13 cellular contexts compared by ENCODE assay signal in the genomic region with DNA sequence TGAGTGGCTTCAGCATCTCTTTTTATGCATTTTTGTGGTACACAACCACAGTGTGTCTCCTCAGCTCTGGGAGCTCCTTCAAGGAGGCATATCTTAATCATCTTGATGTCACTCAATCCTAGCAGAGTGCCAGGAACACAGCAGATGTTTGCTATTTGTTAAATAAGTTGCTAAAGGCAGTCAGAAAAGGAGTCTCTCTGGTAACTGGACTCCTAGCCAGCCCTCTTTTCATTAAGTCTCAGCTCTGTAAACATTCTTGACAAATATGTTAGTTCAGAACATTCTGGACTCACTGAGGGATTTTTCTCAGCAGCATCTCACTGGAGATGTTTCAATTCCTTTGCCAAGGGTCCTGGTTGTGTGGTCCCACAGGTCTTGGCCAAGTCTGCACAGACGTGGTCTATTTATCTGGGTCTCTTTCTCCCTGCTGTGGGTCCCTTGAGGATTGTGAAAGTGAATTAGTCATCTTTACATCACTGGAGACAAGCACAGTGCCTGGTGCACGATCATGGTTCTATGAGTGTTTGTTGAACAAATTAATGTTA. TPM values are rescaled to one million over a fixed set of nuclear protein-coding genes. Genes with fewer than 3 reads are reported as not detected.
DNase-seq lines count a peak whose midpoint lies in the region; ATAC-seq and TF ChIP-seq lines count a peak whose summit lies in the region.
"Had no signal": no experiment of that assay in that cellular context is flagged by ENCODE, and none has a peak within 500 bp of the region (broad histone marks: within the 10 kb centered on the region; RNA-seq: fewer than 3 reads in every experiment).

No MANE protein-coding gene starts in this region.

- peak overlapping the region; percentile 40; the same call in 1 of the 2 replicates for H3K4me3 ChIP-seq in ACC112 (ENCODE audit: low read depth, low read length)
- H3K4me3 ChIP-seq in GM23248: no peak overlapping the region
- no peak overlapping the region for H3K4me3 ChIP-seq in brain microvascular endothelial cell (ENCODE audit: low read depth, low read length)
- H3K4me3 ChIP-seq in coronary artery: no peak overlapping the region
- H3K4me3 ChIP-seq in CD8-positive, alpha-beta T cell (ENCODE audit: low read depth, low read length): no peak overlapping the region

- 0 to 6% methylated on average over 2 of the region's 2 CpGs for WGBS in GM23248 (ENCODE audit: low coverage in 1 of 2, low lambda C conversion rate in 2 of 2, missing lambda C conversion rate in 2 of 2), 2 experiments

- peaks cover 29% of the 10 kb centered on the region for H3K4me1 ChIP-seq in ACC112 (ENCODE audit: control insufficient read depth, insufficient read depth, low read length, unreplicated experiment)
- peaks cover 8% of the 10 kb centered on the region for H3K4me1 ChIP-seq in GM23248 (ENCODE audit: insufficient read depth)
- peaks cover 18% of the 10 kb centered on the region for H3K4me1 ChIP-seq in CD8-positive, alpha-beta T cell (ENCODE audit: insufficient read depth, low read length)

- POLR2A ChIA-PET in activated CD4-positive, alpha-beta memory T cell treated with anti-CD3 and anti-CD28 coated beads for 36 hours (lab: Charles Lee): interaction anchor here (0.8 kb wide), 1 partner anchor 13 kb away, joined by 3 read pairs; no protein-coding TSS in a partner anchor
- POLR2A ChIA-PET in CD8-positive, alpha-beta T cell (lab: Charles Lee): interaction anchor here (1.3 kb wide), 1 partner anchor 86 kb away, joined by 6 read pairs; no protein-coding TSS in a partner anchor

- TF ChIP-seq CTCF in brain microvascular endothelial cell (IDR thresholded peaks at IDR 0.05; ENCODE audit: low read depth, low read length, missing control alignments) (no peak), coronary artery (IDR thresholded peaks at IDR 0.05) (no peak)
- TF ChIP-seq CTCF in CD8-positive, alpha-beta T cell (IDR thresholded peaks at IDR 0.05): no peak

- no peak for ATAC-seq in CD8-positive, alpha-beta T cell

- no peak overlapping the region for H2AFZ ChIP-seq in ACC112 (ENCODE audit: low read length, unreplicated experiment)
- no peak overlapping the region for H2AFZ ChIP-seq in GM23248

- H3K9me3 Mint-ChIP-seq in activated CD4-positive, alpha-beta memory T cell treated with anti-CD3 and anti-CD28 coated beads for 36 hours: peaks cover 26% of the 10 kb centered on the region
- peaks cover 13% of the 10 kb centered on the region for H3K9me3 Mint-ChIP-seq in CD8-positive, alpha-beta T cell

- H3K79me2 ChIP-seq in ACC112 (ENCODE audit: control insufficient read depth, insufficient read depth, low read length, unreplicated experiment) (no peaks in the 10 kb centered on the region), GM23248 (ENCODE audit: insufficient read depth) (no peaks in the 10 kb centered on the region)

- no peak overlapping the region for H3K4me2 ChIP-seq in GM23248 (ENCODE audit: unreplicated experiment)

- H3F3A ChIP-seq in GM23248 (ENCODE audit: insufficient read depth): peaks cover 10% of the 10 kb centered on the region; the same call in 1 of the 2 replicates

- H3K9me3 ChIP-seq in GM23248 (ENCODE audit: low read depth): no peaks in the 10 kb centered on the region
- H3K9me3 ChIP-seq in CD8-positive, alpha-beta T cell (ENCODE audit: low read length): no peaks in the 10 kb centered on the region

- no peak overlapping the region for H3K27ac Mint-ChIP-seq in activated CD4-positive, alpha-beta memory T cell treated with anti-CD3 and anti-CD28 coated beads for 36 hours
- H3K27ac Mint-ChIP-seq in CD8-positive, alpha-beta T cell: no peak overlapping the region
- H3K27ac Mint-ChIP-seq: CD4-positive, CD25-positive, alpha-beta regulatory T cell; T-helper 1 cell treated with Interleukin-12 subunit alpha and Interleukin-12 subunit beta and Interleukin-4 antibody, amounts not matched to agents 30 μg/mL and 1 μg/mL, for 36 hours had no signal

- no peak overlapping the region for H3K4me3 Mint-ChIP-seq in activated CD4-positive, alpha-beta memory T cell treated with anti-CD3 and anti-CD28 coated beads for 36 hours
- no peak overlapping the region for H3K4me3 Mint-ChIP-seq in CD8-positive, alpha-beta T cell
- H3K4me3 Mint-ChIP-seq: CD4-positive, CD25-positive, alpha-beta regulatory T cell; T-helper 1 cell treated with Interleukin-12 subunit alpha and Interleukin-12 subunit beta and Interleukin-4 antibody, amounts not matched to agents 30 μg/mL and 1 μg/mL, for 36 hours had no signal

- no peaks in the 10 kb centered on the region for H4K20me1 ChIP-seq in GM23248 (ENCODE audit: insufficient read depth)

- no peak overlapping the region for H3K9ac ChIP-seq in GM23248

- peaks cover 37% of the 10 kb centered on the region for H3K4me1 Mint-ChIP-seq in activated CD4-positive, alpha-beta memory T cell treated with anti-CD3 and anti-CD28 coated beads for 36 hours (ENCODE audit: low read depth)
- peaks cover 46% of the 10 kb centered on the region for H3K4me1 Mint-ChIP-seq in CD8-positive, alpha-beta T cell (ENCODE audit: low read depth)

- no peaks in the 10 kb centered on the region for H3K9me2 ChIP-seq in GM23248 (ENCODE audit: insufficient read depth)

- H3K27me3 Mint-ChIP-seq in activated CD4-positive, alpha-beta memory T cell treated with anti-CD3 and anti-CD28 coated beads for 36 hours: no peaks in the 10 kb centered on the region
- H3K27me3 Mint-ChIP-seq in CD8-positive, alpha-beta T cell (ENCODE audit: low read depth): no peaks in the 10 kb centered on the region
- H3K27me3 Mint-ChIP-seq: CD4-positive, CD25-positive, alpha-beta regulatory T cell had no signal

- intact Hi-C loops in activated CD4-positive, alpha-beta memory T cell treated with anti-CD3 and anti-CD28 coated beads for 36 hours (cut with micrococcal nuclease): no loop called here
- intact Hi-C loops in CD8-positive, alpha-beta T cell (cut with DNase I, micrococcal nuclease): no loop called here

- peak; percentile 66 for DNase-seq in GM23248
- peak; percentile 59 for DNase-seq in brain microvascular endothelial cell
- peak; percentile 17 for DNase-seq in mucosa of gallbladder (ENCODE audit: low spot score)
- DNase-seq in coronary artery (ENCODE audit: low spot score): no peak
- DNase-seq in activated CD4-positive, alpha-beta memory T cell treated with anti-CD3 and anti-CD28 coated beads for 36 hours: no peak
- DNase-seq in stimulated activated CD4-positive, alpha-beta T cell treated with anti-CD3 and anti-CD28 coated beads, Interleukin-4, amount 100 ng/mL, for 1 hour: no peak
- DNase-seq in CD8-positive, alpha-beta T cell: no peak
- DNase-seq: CD4-positive, CD25-positive, alpha-beta regulatory T cell; central memory CD4-positive, alpha-beta T cell; NCI-H146; small intestine had no signal

- H3K36me3 ChIP-seq in ACC112 (ENCODE audit: insufficient read depth, low read length) (no peaks in the 10 kb centered on the region), GM23248 (ENCODE audit: low read depth) (no peaks in the 10 kb centered on the region), brain microvascular endothelial cell (replicated peaks) (no peaks in the 10 kb centered on the region)
- no peaks in the 10 kb centered on the region for H3K36me3 ChIP-seq in CD8-positive, alpha-beta T cell (ENCODE audit: insufficient read depth, low read length)

- in situ Hi-C loops in GM23248 (cut with MboI) (no loop called here), brain microvascular endothelial cell (cut with HindIII; ENCODE audit: low pct_ligation_motif_present, low sequenced_read_pairs) (no loop called here)

- peaks cover 23% of the 10 kb centered on the region for H3K36me3 Mint-ChIP-seq in activated CD4-positive, alpha-beta memory T cell treated with anti-CD3 and anti-CD28 coated beads for 36 hours
- H3K36me3 Mint-ChIP-seq in CD8-positive, alpha-beta T cell: peaks cover 17% of the 10 kb centered on the region

- H3K27me3 ChIP-seq in ACC112 (ENCODE audit: insufficient read depth, low read length): no peaks in the 10 kb centered on the region
- no peaks in the 10 kb centered on the region for H3K27me3 ChIP-seq in GM23248 (replicated peaks; ENCODE audit: insufficient read depth)
- H3K27me3 ChIP-seq in brain microvascular endothelial cell (replicated peaks): no peaks in the 10 kb centered on the region
- no peaks in the 10 kb centered on the region for H3K27me3 ChIP-seq in CD8-positive, alpha-beta T cell (ENCODE audit: insufficient read depth, low read length)

- CTCF ChIA-PET in activated CD4-positive, alpha-beta memory T cell treated with anti-CD3 and anti-CD28 coated beads for 36 hours (lab: Charles Lee): no interaction called here
- CTCF ChIA-PET in CD8-positive, alpha-beta T cell (lab: Charles Lee): interaction anchor here (1.4 to 1.6 kb wide), 2 partner anchors 12 to 423 kb away, joined by 3 read pairs; no protein-coding TSS in a partner anchor

- H3K27ac ChIP-seq in ACC112 (ENCODE audit: low read depth, low read length) (peak overlapping the region; percentile 88), GM23248 (peak overlapping the region; percentile 42; the same call in 1 of the 2 replicates), brain microvascular endothelial cell (peak overlapping the region; percentile 43), coronary artery (peak overlapping the region in 1 of 2 donors; percentile 45)
- H3K27ac ChIP-seq in CD8-positive, alpha-beta T cell (ENCODE audit: low read depth, low read length): no peak overlapping the region

RNA-seq across cellular contexts. Expression of gene FAM9C, which starts 20.3 kb away (rescaled TPM):
- total RNA-seq in GM23248 (2014; rRNA removed; shearing (Covaris generic)): not detected in 2 replicates
- polyA plus RNA-seq in GM23248 (2016; fragmentation: Nextera tagmentation; extraction: Ambion mirVana): not detected in 2 replicates
- total RNA-seq in mucosa of gallbladder: not detected
- under 1 TPM in 1 of 2 experiments, not detected in 1; 0.05 TPM for total RNA-seq in activated CD4-positive, alpha-beta memory T cell treated with anti-CD3 and anti-CD28 coated beads for 36 hours
- total RNA-seq in CD8-positive, alpha-beta T cell: not detected
- total RNA-seq: CD4-positive, CD25-positive, alpha-beta regulatory T cell had no signal
- polyA plus RNA-seq: CD4-positive, CD25-positive, alpha-beta regulatory T cell; small intestine had no signal

Comparison
In these comparisons a context has a peak if more than half of its experiments do, and no peak if none do; other contexts are left out.
1. DNase-seq: peak in GM23248 (single experiment), brain microvascular endothelial cell (single experiment) and mucosa of gallbladder (single experiment); none in coronary artery (single experiment), activated CD4-positive, alpha-beta memory T cell treated with anti-CD3 and anti-CD28 coated beads for 36 hours (single experiment), stimulated activated CD4-positive, alpha-beta T cell treated with anti-CD3 and anti-CD28 coated beads, Interleukin-4, amount 100 ng/mL, for 1 hour (single experiment) and CD8-positive, alpha-beta T cell (0 of 7).